Comparison of ENCODE assay signal across 8 cellular contexts in genomic region chr6:28124350-28124970, GRCh38. TPM values are rescaled to one million over a fixed set of nuclear protein-coding genes. Genes with fewer than 3 reads are reported as not detected.
DNase-seq lines count a peak whose midpoint lies in the region; ATAC-seq and TF ChIP-seq lines count a peak whose summit lies in the region.

Gene ZSCAN16, plus strand, starts transcription at chr6:28124609. Its CDS starts 835 bp downstream, at chr6:28125444.

- H3K4me1 ChIP-seq in OCI-LY3 (ENCODE audit: low read length) (peaks cover 19% of the 10 kb centered on the region), esophagus (ENCODE audit: control insufficient read depth in 2 of 2, insufficient read depth in 2 of 2, low read length in 1 of 2) (peaks cover 0 to 2% of the 10 kb centered on the region in 2 donors), mucosa of rectum (ENCODE audit: control insufficient read depth in 2 of 2, insufficient read depth in 2 of 2, low read length in 2 of 2) (peaks cover 3 to 8% of the 10 kb centered on the region in 2 donors)

- H3K36me3 ChIP-seq in OCI-LY3 (replicated peaks; ENCODE audit: low read depth, low read length) (peaks cover 23% of the 10 kb centered on the region), esophagus (ENCODE audit: control insufficient read depth in 2 of 2, insufficient read depth in 2 of 2, low read length in 1 of 2) (peaks cover 2 to 3% of the 10 kb centered on the region in 2 donors), mucosa of rectum (ENCODE audit: control insufficient read depth in 2 of 2, insufficient read depth in 2 of 2, low read length in 2 of 2) (peaks cover 5 to 33% of the 10 kb centered on the region in 2 donors)

- H3K27me3 ChIP-seq in OCI-LY3 (ENCODE audit: low read depth, low read length) = no peaks in the 10 kb centered on the region
- no peaks in the 10 kb centered on the region for H3K27me3 ChIP-seq in esophagus (ENCODE audit: control insufficient read depth in 1 of 2, insufficient read depth in 2 of 2, low read length in 2 of 2)
- H3K27me3 ChIP-seq in mucosa of rectum (ENCODE audit: control insufficient read depth in 2 of 2, insufficient read depth in 2 of 2, low read length in 2 of 2) = no peaks in the 10 kb centered on the region

- 0 to 1% methylated on average over 24 to 28 of the region's 28 CpGs for WGBS in esophagus, 2 donors

- H3K36me3 Mint-ChIP-seq in activated T-cell treated with anti-CD3 and anti-CD28 coated beads, Interleukin-2, amount 50 U/mL, for 72 hours (ENCODE audit: insufficient read depth in 2 of 2) = peaks cover 6 to 30% of the 10 kb centered on the region in 2 donors

- peak within 1 kb of the TSS; percentile 26; the same call in 1 of the 2 replicates for H3K27ac ChIP-seq in OCI-LY3 (ENCODE audit: low read length)
- peak within 1 kb of the TSS; percentile 60 to 69 for H3K27ac ChIP-seq in esophagus (ENCODE audit: low read depth in 2 of 2, low read length in 1 of 2)
- H3K27ac ChIP-seq in mucosa of rectum (ENCODE audit: low read depth in 2 of 2, low read length in 2 of 2) = peak within 1 kb of the TSS; percentile 30 to 69

- ATAC-seq in GM21515 (IDR thresholded peaks at IDR 0.05; ENCODE audit: unreplicated experiment) = peak; percentile 97
- ATAC-seq in activated T-cell treated with anti-CD3 and anti-CD28 coated beads, Interleukin-2, amount 50 U/mL, for 72 hours (replicated peaks in 1 of 2) = peak; percentile 99

- H3K4me2 ChIP-seq in OCI-LY3 (ENCODE audit: low read length) = peak within 1 kb of the TSS; percentile 94

- peaks cover 56% of the 10 kb centered on the region for H3K4me1 Mint-ChIP-seq in activated T-cell treated with anti-CD3 and anti-CD28 coated beads, Interleukin-2, amount 50 U/mL, for 72 hours (ENCODE audit: low read depth)

- no peak for TF ChIP-seq CTCF in OCI-LY3 (IDR thresholded peaks at IDR 0.05; ENCODE audit: low read depth, low read length)

- peaks cover 56% of the 10 kb centered on the region for H4K20me1 ChIP-seq in OCI-LY3 (ENCODE audit: insufficient read depth, low read length)

- peak within 1 kb of the TSS; percentile 99 for H3K27ac Mint-ChIP-seq in activated T-cell treated with anti-CD3 and anti-CD28 coated beads, Interleukin-2, amount 50 U/mL, for 72 hours

- H3K27me3 Mint-ChIP-seq in activated T-cell treated with anti-CD3 and anti-CD28 coated beads, Interleukin-2, amount 50 U/mL, for 72 hours (ENCODE audit: low read depth) = no peaks in the 10 kb centered on the region

- H3K9ac ChIP-seq in OCI-LY3 (ENCODE audit: low read length) = peak within 1 kb of the TSS; percentile 48
- peak within 1 kb of the TSS; percentile 73 to 90 for H3K9ac ChIP-seq in mucosa of rectum (ENCODE audit: low read depth in 1 of 2, low read length in 2 of 2)

- no peaks in the 10 kb centered on the region for H3K9me3 Mint-ChIP-seq in activated T-cell treated with anti-CD3 and anti-CD28 coated beads, Interleukin-2, amount 50 U/mL, for 72 hours

- peak within 1 kb of the TSS; percentile 92 for H3K4me3 ChIP-seq in OCI-LY3 (ENCODE audit: low read length)
- peak within 1 kb of the TSS; percentile 68 to 78 for H3K4me3 ChIP-seq in esophagus (ENCODE audit: low read depth in 1 of 2, low read length in 2 of 2)
- peak within 1 kb of the TSS; percentile 76 to 94 for H3K4me3 ChIP-seq in mucosa of rectum (ENCODE audit: low read length in 2 of 2)

- DNase-seq in D341Med (ENCODE audit: low spot score) = peak; percentile 91
- peak; percentile 52 for DNase-seq in HuH-7 (ENCODE audit: low spot score)
- peak; percentile 81 to 83 for DNase-seq in activated T-cell treated with anti-CD3 and anti-CD28 coated beads, Interleukin-2, amount 50 U/mL, for 72 hours
- peak; percentile 40 to 63 for DNase-seq in stimulated activated CD8-positive, alpha-beta memory T cell treated with anti-CD3 and anti-CD28 coated beads, Interleukin-7, amount 100 ng/mL, for 4 hours (ENCODE audit: low read depth in 2 of 2)

- H2AFZ ChIP-seq in OCI-LY3 (ENCODE audit: low read depth, low read length) = no peak within 1 kb of the TSS

- H3K79me2 ChIP-seq in OCI-LY3 (ENCODE audit: low read length) = peaks cover 68% of the 10 kb centered on the region

- H3K9me3 ChIP-seq in OCI-LY3 (ENCODE audit: insufficient read depth, low read length) (no peaks in the 10 kb centered on the region), esophagus (ENCODE audit: control insufficient read depth in 2 of 2, insufficient read depth in 1 of 2, low read depth in 1 of 2, low read length in 1 of 2) (no peaks in the 10 kb centered on the region), mucosa of rectum (ENCODE audit: control insufficient read depth in 2 of 2, low read length in 2 of 2) (no peaks in the 10 kb centered on the region)

- peak within 1 kb of the TSS; percentile 98 to 99 for H3K4me3 Mint-ChIP-seq in activated T-cell treated with anti-CD3 and anti-CD28 coated beads, Interleukin-2, amount 50 U/mL, for 72 hours

RNA-seq across cellular contexts. Expression of gene ZSCAN16, which starts in this region (rescaled TPM):
- total RNA-seq in activated T-cell treated with anti-CD3 and anti-CD28 coated beads, Interleukin-2, amount 50 U/mL, for 72 hours = 1 to 10 TPM; 5.1 to 7.9 TPM
- polyA plus RNA-seq in esophagus = 1 to 10 TPM; 3.7 to 6.3 TPM

Comparison
In these comparisons a context has a peak if more than half of its experiments do, and no peak if none do; other contexts are left out.
1. Peak in every context shown above with its lines: DNase-seq, ATAC-seq, H3K4me3 ChIP-seq and H3K27ac ChIP-seq.